Comparison of ENCODE assay signal across 27 cellular contexts in genomic region chr13:25967144-25967543, GRCh38.
DNase-seq lines count a peak whose midpoint lies in the region; ATAC-seq, FAIRE-seq and TF ChIP-seq lines count a peak whose summit lies in the region.
"Had no signal": no experiment of that assay in that cellular context is flagged by ENCODE, and none has a peak within 500 bp of the region (broad histone marks: within the 10 kb centered on the region; RNA-seq: fewer than 3 reads in every experiment).

No MANE protein-coding gene starts in this region.

- H3K9ac ChIP-seq in neural progenitor cell, result no peak overlapping the region
- H3K9ac ChIP-seq: BLaER1 had no signal

- H3K4me1 ChIP-seq in neural progenitor cell (peaks cover 44% of the 10 kb centered on the region), osteoblast (ENCODE audit: insufficient read depth, low read length) (no peaks in the 10 kb centered on the region)
- H3K4me1 ChIP-seq: BE2C had no signal

- H3K36me3 Mint-ChIP-seq in neural progenitor cell (no peaks in the 10 kb centered on the region), WTC11 (no peaks in the 10 kb centered on the region)
- H3K36me3 Mint-ChIP-seq: CD14-positive monocyte; CD4-positive, alpha-beta memory T cell; CD4-positive, CD25-positive, alpha-beta regulatory T cell; CD8-positive, alpha-beta memory T cell had no signal

- TF ChIP-seq CTCF in D721Med (IDR thresholded peaks at IDR 0.05; ENCODE audit: insufficient read depth, missing control alignments) (no peak), neural progenitor cell (IDR thresholded peaks at IDR 0.05) (no peak), osteoblast (IDR thresholded peaks at IDR 0.05; ENCODE audit: extremely low read depth, low read depth, low read length) (no peak), WTC11 (IDR thresholded peaks at IDR 0.05) (no peak)

- H3K36me3 ChIP-seq in neural progenitor cell, result no peaks in the 10 kb centered on the region
- no peaks in the 10 kb centered on the region for H3K36me3 ChIP-seq in osteoblast (ENCODE audit: insufficient read depth, low read length)
- H3K36me3 ChIP-seq: BE2C, BLaER1 had no signal

- H3K27me3 ChIP-seq in neural progenitor cell, result no peaks in the 10 kb centered on the region
- no peaks in the 10 kb centered on the region for H3K27me3 ChIP-seq in osteoblast (ENCODE audit: insufficient read depth, low read length)
- H3K27me3 ChIP-seq: BE2C, BLaER1 had no signal

- CTCF ChIA-PET in WTC11 (lab: Charles Lee), result no interaction called here

- POLR2A ChIA-PET in WTC11 (lab: Charles Lee), result no interaction called here

- H3F3A ChIP-seq in neural progenitor cell (ENCODE audit: low read depth), result peaks cover 19% of the 10 kb centered on the region

- H3K27me3 Mint-ChIP-seq in neural progenitor cell (ENCODE audit: insufficient read depth, low read depth) (peaks cover 3% of the 10 kb centered on the region), WTC11 (ENCODE audit: low read depth) (peaks cover 19% of the 10 kb centered on the region)
- H3K27me3 Mint-ChIP-seq: CD4-positive, alpha-beta memory T cell; CD4-positive, CD25-positive, alpha-beta regulatory T cell had no signal

- H3K9me3 ChIP-seq in neural progenitor cell (ENCODE audit: low read depth), result no peaks in the 10 kb centered on the region
- no peaks in the 10 kb centered on the region for H3K9me3 ChIP-seq in osteoblast (ENCODE audit: low read depth, low read length)
- H3K9me3 ChIP-seq: BE2C, BLaER1 had no signal

- peak overlapping the region; percentile 70 for H2AFZ ChIP-seq in neural progenitor cell (replicated peaks)
- H2AFZ ChIP-seq in osteoblast (ENCODE audit: low read length), result no peak overlapping the region

- no peaks in the 10 kb centered on the region for H3K79me2 ChIP-seq in neural progenitor cell (ENCODE audit: low read depth)
- no peaks in the 10 kb centered on the region for H3K79me2 ChIP-seq in osteoblast (ENCODE audit: insufficient read depth, low read length)

- ATAC-seq in Right ventricle myocardium inferior, result no peak
- no peak for ATAC-seq in WTC11
- ATAC-seq: GM12878 had no signal

- H3K4me3 Mint-ChIP-seq in neural progenitor cell (no peak overlapping the region), WTC11 (no peak overlapping the region)
- H3K4me3 Mint-ChIP-seq: CD14-positive monocyte; CD4-positive, alpha-beta memory T cell; CD4-positive, CD25-positive, alpha-beta regulatory T cell; CD8-positive, alpha-beta memory T cell had no signal

- intact Hi-C loops in Right ventricle myocardium inferior (cut with DNase I), result no loop called here

- H3K27ac Mint-ChIP-seq in neural progenitor cell, result no peak overlapping the region
- H3K27ac Mint-ChIP-seq in WTC11, result no peak overlapping the region
- H3K27ac Mint-ChIP-seq: CD14-positive monocyte had no signal

- H3K4me2 ChIP-seq in neural progenitor cell (no peak overlapping the region), osteoblast (ENCODE audit: insufficient read depth, low read length) (no peak overlapping the region)
- H3K4me2 ChIP-seq: BLaER1 had no signal

- H4K20me1 ChIP-seq in neural progenitor cell (ENCODE audit: low read depth) (no peaks in the 10 kb centered on the region), osteoblast (ENCODE audit: insufficient read depth, low read length) (no peaks in the 10 kb centered on the region)
- H4K20me1 ChIP-seq: BLaER1 had no signal

- DNase-seq in D721Med (ENCODE audit: insufficient read length, low spot score), result peak; percentile 55
- peak; percentile 95 for DNase-seq in NCI-H82 treated with DMSO at 0.1 percent for 48 hours (lab: John Stamatoyannopoulos, UW; ENCODE audit: unreplicated experiment)
- no peak for DNase-seq in neural progenitor cell (ENCODE audit: low spot score)
- DNase-seq in osteoblast (ENCODE audit: insufficient read length, low spot score, missing footprints), result no peak
- DNase-seq in Right ventricle myocardium inferior (ENCODE audit: missing footprints), result no peak
- DNase-seq in WTC11 (ENCODE audit: low spot score), result no peak
- DNase-seq: 8988T; ACHN; BE2C; C1 segment of cervical spinal cord; Calu3; CD4-positive, alpha-beta memory T cell; CD4-positive, CD25-positive, alpha-beta regulatory T cell; CD8-positive, alpha-beta memory T cell; COR-L47; DMS 273 treated with DMSO at 0.1 percent for 48 hours; DMS153; DMS53; DMS79; DND-41; EL; GDM1 had no signal

- no peak for FAIRE-seq in D721Med (lab: Jason Lieb, UNC)
- FAIRE-seq: A204.1, GM12878, GM19239 had no signal

- no peak overlapping the region for H3K4me3 ChIP-seq in neural progenitor cell
- no peak overlapping the region for H3K4me3 ChIP-seq in osteoblast (ENCODE audit: insufficient read depth, low read length)
- H3K4me3 ChIP-seq: BLaER1, GM12878 had no signal

- H3K9me3 Mint-ChIP-seq in neural progenitor cell, result no peaks in the 10 kb centered on the region
- H3K9me3 Mint-ChIP-seq in WTC11, result no peaks in the 10 kb centered on the region
- H3K9me3 Mint-ChIP-seq: CD4-positive, alpha-beta memory T cell; CD4-positive, CD25-positive, alpha-beta regulatory T cell; CD8-positive, alpha-beta memory T cell had no signal

- H3K27ac ChIP-seq in neural progenitor cell, result no peak overlapping the region
- no peak overlapping the region for H3K27ac ChIP-seq in osteoblast (ENCODE audit: low read depth, low read length)
- H3K27ac ChIP-seq: BLaER1 had no signal

- H3K4me1 Mint-ChIP-seq in neural progenitor cell (peaks cover 10% of the 10 kb centered on the region), WTC11 (peaks cover 47% of the 10 kb centered on the region)
- H3K4me1 Mint-ChIP-seq: CD14-positive monocyte had no signal

TF ChIP-seq in WTC11, 78 proteins besides CTCF, POLR2A, EP300 and RAD21:
- no peak for TF ChIP-seq E2F4 (CRISPR knock-in tag; IDR thresholded peaks at IDR 0.05; ENCODE audit: borderline replicate concordance, low read depth)
- TF ChIP-seq NFE2L1 (CRISPR knock-in tag; IDR thresholded peaks at IDR 0.05), result no peak
- no peak for TF ChIP-seq ZNF416 (CRISPR knock-in tag; IDR thresholded peaks at IDR 0.05)
- TF ChIP-seq RORB (CRISPR knock-in tag; IDR thresholded peaks at IDR 0.05), result no peak
- TF ChIP-seq, protein P1, sequence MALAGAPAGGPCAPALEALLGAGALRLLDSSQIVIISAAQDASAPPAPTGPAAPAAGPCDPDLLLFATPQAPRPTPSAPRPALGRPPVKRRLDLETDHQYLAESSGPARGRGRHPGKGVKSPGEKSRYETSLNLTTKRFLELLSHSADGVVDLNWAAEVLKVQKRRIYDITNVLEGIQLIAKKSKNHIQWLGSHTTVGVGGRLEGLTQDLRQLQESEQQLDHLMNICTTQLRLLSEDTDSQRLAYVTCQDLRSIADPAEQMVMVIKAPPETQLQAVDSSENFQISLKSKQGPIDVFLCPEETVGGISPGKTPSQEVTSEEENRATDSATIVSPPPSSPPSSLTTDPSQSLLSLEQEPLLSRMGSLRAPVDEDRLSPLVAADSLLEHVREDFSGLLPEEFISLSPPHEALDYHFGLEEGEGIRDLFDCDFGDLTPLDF (CRISPR knock-in tag; IDR thresholded peaks at IDR 0.05), result no peak
- TF ChIP-seq SMAD3 (CRISPR knock-in tag; IDR thresholded peaks at IDR 0.05; ENCODE audit: borderline replicate concordance), result no peak
- TF ChIP-seq ZBTB21 (CRISPR knock-in tag; IDR thresholded peaks at IDR 0.05; ENCODE audit: borderline replicate concordance), result no peak

Comparison
In these comparisons a context has a peak if more than half of its experiments do, and no peak if none do; other contexts are left out.
1. DNase-seq: peak in D721Med (single experiment) and NCI-H82 treated with DMSO at 0.1 percent for 48 hours (single experiment); none in neural progenitor cell (single experiment), osteoblast (single experiment), Right ventricle myocardium inferior (single experiment) and WTC11 (single experiment).